In the genomic region with DNA sequence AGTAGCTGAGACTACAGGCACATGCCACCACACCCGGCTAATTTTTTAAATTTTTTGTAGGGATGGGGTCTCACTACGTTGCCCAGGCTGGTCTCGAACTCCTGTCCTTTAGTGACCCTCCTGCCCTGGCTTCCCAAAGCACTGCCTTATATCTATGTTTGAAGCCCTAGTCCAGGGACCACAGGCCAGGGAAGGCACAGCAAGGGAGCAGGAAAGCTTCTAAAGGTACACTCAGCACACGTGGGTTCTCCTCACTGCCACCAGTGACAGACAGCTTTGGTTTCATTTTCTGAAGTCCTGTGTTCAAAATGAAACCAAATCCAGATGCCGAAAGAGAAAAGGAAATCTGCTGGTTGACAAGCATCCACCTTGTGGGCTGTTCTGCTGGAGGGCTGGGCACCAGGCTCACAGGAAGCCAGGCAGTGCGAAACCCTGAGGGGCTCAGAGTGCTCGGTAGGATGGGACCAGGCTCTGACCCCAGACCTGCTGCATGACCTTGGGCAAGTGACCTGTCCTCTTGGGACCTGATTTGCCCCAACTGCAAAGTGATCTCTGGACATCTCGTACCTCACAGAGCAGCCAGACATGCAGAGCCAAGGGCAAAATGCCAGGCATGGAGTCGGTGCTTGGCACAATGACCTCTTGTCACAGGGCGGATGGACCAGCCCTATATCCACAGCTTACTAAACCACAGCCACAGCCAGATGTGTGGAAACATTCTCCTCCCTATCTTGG, we compare ENCODE assay signal across 9 cellular contexts. TPM values are rescaled to one million over a fixed set of nuclear protein-coding genes. Genes with fewer than 3 reads are reported as not detected.
DNase-seq lines count a peak whose midpoint lies in the region; ATAC-seq and TF ChIP-seq lines count a peak whose summit lies in the region.
"Had no signal": no experiment of that assay in that cellular context is flagged by ENCODE, and none has a peak within 500 bp of the region (broad histone marks: within the 10 kb centered on the region; RNA-seq: fewer than 3 reads in every experiment).

No MANE protein-coding gene starts in this region.

- H3K27ac ChIP-seq in Peyer's patch (peak overlapping the region; percentile 46 to 85 (median 56)), esophagus muscularis mucosa (replicated peaks in 1 of 4) (peak overlapping the region in 2 of 4 donors; percentile 30 to 39), parathyroid adenoma (no peak overlapping the region), gastroesophageal sphincter (peak overlapping the region in 2 of 4 donors; percentile 5 to 45)

- TF ChIP-seq EP300 in esophagus muscularis mucosa (IDR thresholded peaks at IDR 0.05) = no peak
- TF ChIP-seq EP300 in gastroesophageal sphincter (IDR thresholded peaks at IDR 0.05) = no peak

- no peak for ATAC-seq in gastroesophageal sphincter
- no peak for ATAC-seq in GM19328 (IDR thresholded peaks at IDR 0.05; ENCODE audit: unreplicated experiment)
- no peak for ATAC-seq in GM21576 (IDR thresholded peaks at IDR 0.05; ENCODE audit: unreplicated experiment)

- peak overlapping the region; percentile 18 for H2AFZ ChIP-seq in parathyroid adenoma

- TF ChIP-seq POLR2A in Peyer's patch (IDR thresholded peaks at IDR 0.05) (no peak), esophagus muscularis mucosa (IDR thresholded peaks at IDR 0.05; ENCODE audit: low read depth) (no peak), gastroesophageal sphincter (IDR thresholded peaks at IDR 0.05) (no peak)

- DNase-seq in EH (ENCODE audit: low read depth) (peak; percentile 25), Peyer's patch (peak; percentile 50 to 76 (median 72)), esophagus muscularis mucosa (ENCODE audit: extremely low spot score) (no peak), NCI-H524 (lab: John Stamatoyannopoulos, UW) (no peak)

- H3K4me3 ChIP-seq in Peyer's patch (peak overlapping the region in 2 of 4 donors; percentile 13 to 38), esophagus muscularis mucosa (peak overlapping the region in 3 of 4 donors; percentile 18 to 23 (median 22)), parathyroid adenoma (ENCODE audit: low read depth, low read length) (no peak overlapping the region), gastroesophageal sphincter (peak overlapping the region in 1 of 2 donors; percentile 0)

- H3K4me1 ChIP-seq in Peyer's patch (peaks cover 4 to 49% (median 13%) of the 10 kb centered on the region in 4 donors), esophagus muscularis mucosa (peaks cover 32 to 46% (median 44%) of the 10 kb centered on the region in 4 donors), parathyroid adenoma (peaks cover 3% of the 10 kb centered on the region), gastroesophageal sphincter (peaks cover 0 to 48% (median 4%) of the 10 kb centered on the region in 3 donors)

- H3K9ac ChIP-seq in parathyroid adenoma = no peak overlapping the region

- intact Hi-C loops in esophagus muscularis mucosa (cut with DNase I) = loop anchor here (5.0 to 10.0 kb wide), 2 partner anchors 89 to 184 kb away; a partner anchor contains a TSS

- WGBS in esophagus muscularis mucosa = 56% methylated on average over 7 of the region's 10 CpGs
- WGBS in gastroesophageal sphincter (ENCODE audit: low coverage in 1 of 2), 2 donors = 0 to 17% methylated on average over 1 to 2 of the region's 10 CpGs

- H3K4me2 ChIP-seq in parathyroid adenoma (ENCODE audit: low read length) = no peak overlapping the region

- H3K27me3 ChIP-seq in Peyer's patch = no peaks in the 10 kb centered on the region
- peaks cover 0 to 4% (median 0%) of the 10 kb centered on the region in 4 donors for H3K27me3 ChIP-seq in esophagus muscularis mucosa
- no peaks in the 10 kb centered on the region for H3K27me3 ChIP-seq in parathyroid adenoma (ENCODE audit: control insufficient read depth, insufficient read depth, low read length)
- H3K27me3 ChIP-seq in gastroesophageal sphincter = no peaks in the 10 kb centered on the region

- no peaks in the 10 kb centered on the region for H3K36me3 ChIP-seq in Peyer's patch
- H3K36me3 ChIP-seq in esophagus muscularis mucosa = no peaks in the 10 kb centered on the region
- no peaks in the 10 kb centered on the region for H3K36me3 ChIP-seq in parathyroid adenoma (ENCODE audit: control insufficient read depth, insufficient read depth, low read length)
- no peaks in the 10 kb centered on the region for H3K36me3 ChIP-seq in gastroesophageal sphincter

- H3K79me2 ChIP-seq in parathyroid adenoma = no peaks in the 10 kb centered on the region

- TF ChIP-seq CTCF in Peyer's patch (IDR thresholded peaks at IDR 0.05) = no peak
- no peak for TF ChIP-seq CTCF in esophagus muscularis mucosa (IDR thresholded peaks at IDR 0.05)
- TF ChIP-seq CTCF in parathyroid adenoma (IDR thresholded peaks at IDR 0.05) = no peak
- no peak for TF ChIP-seq CTCF in gastroesophageal sphincter (IDR thresholded peaks at IDR 0.05)

- no peaks in the 10 kb centered on the region for H3K9me3 ChIP-seq in Peyer's patch
- H3K9me3 ChIP-seq in esophagus muscularis mucosa = no peaks in the 10 kb centered on the region
- no peaks in the 10 kb centered on the region for H3K9me3 ChIP-seq in parathyroid adenoma (ENCODE audit: control insufficient read depth, low read length)
- no peaks in the 10 kb centered on the region for H3K9me3 ChIP-seq in gastroesophageal sphincter

RNA-seq across cellular contexts. Expression of a gene that starts 2.7 kb away (rescaled TPM):
- total RNA-seq in Peyer's patch (10 to 100 TPM in 3 of 4 donors, 1 to 10 TPM in 1; 8.7 to 19.0 (median 15.3) TPM), esophagus muscularis mucosa (10 to 100 TPM in 1 of 4 donors, 1 to 10 TPM in 3; 3.8 to 11.1 (median 6.1) TPM), gastroesophageal sphincter (10 to 100 TPM in 1 of 4 donors, 1 to 10 TPM in 3; 5.3 to 10.5 (median 6.9) TPM)

RNA-seq across cellular contexts. Expression of a gene that starts 10.4 kb away (rescaled TPM):
- not detected for total RNA-seq in Peyer's patch
- not detected for total RNA-seq in esophagus muscularis mucosa
- not detected for total RNA-seq in gastroesophageal sphincter
- total RNA-seq: subcutaneous adipose tissue had no signal

RNA-seq across cellular contexts. Expression of a gene that starts 14.7 kb away (rescaled TPM):
- total RNA-seq in Peyer's patch = not detected
- total RNA-seq in esophagus muscularis mucosa = not detected
- not detected for total RNA-seq in gastroesophageal sphincter
- total RNA-seq: subcutaneous adipose tissue had no signal

RNA-seq across cellular contexts. Expression of a gene that starts 17.6 kb away (rescaled TPM):
- total RNA-seq in Peyer's patch (not detected), esophagus muscularis mucosa (not detected), gastroesophageal sphincter (not detected)
- total RNA-seq: subcutaneous adipose tissue had no signal

RNA-seq across cellular contexts. Expression of a gene that starts 22.4 kb away (rescaled TPM):
- not detected for total RNA-seq in Peyer's patch
- total RNA-seq in esophagus muscularis mucosa = not detected
- not detected for total RNA-seq in gastroesophageal sphincter
- total RNA-seq: subcutaneous adipose tissue had no signal

Comparison
In these comparisons a context has a peak if more than half of its experiments do, and no peak if none do; other contexts are left out.
1. DNase-seq: peak in EH (single experiment) and Peyer's patch (3 of 3); none in esophagus muscularis mucosa (single experiment) and NCI-H524 (0 of 2).